In genomic region chr2:112636605-112637288, GRCh38 we compare ENCODE assay signal across 9 cellular contexts. TPM values are rescaled to one million over a fixed set of nuclear protein-coding genes. Genes with fewer than 3 reads are reported as not detected.
A peak's percentile ranks its signal among the peaks of the same experiment; 100 is the strongest.
DNase-seq lines count a peak whose midpoint lies in the region; ATAC-seq, FAIRE-seq and TF ChIP-seq lines count a peak whose summit lies in the region.
"Had no signal": no experiment of that assay in that cellular context is flagged by ENCODE, and none has a peak within 500 bp of the region (broad histone marks: within the 10 kb centered on the region; RNA-seq: fewer than 3 reads in every experiment).

No MANE protein-coding gene starts in this region.

- in situ Hi-C loops in K562 (cut with MboI), result no loop called here

- H3K4me1 ChIP-seq in K562 (replicated peaks in 1 of 2; ENCODE audit: control insufficient read depth in 2 of 2, insufficient read depth in 2 of 2, low read length in 2 of 2) (peaks cover 8 to 24% of the 10 kb centered on the region in 2 experiments; a peak in 4 of 5 replicates), psoas muscle (no peaks in the 10 kb centered on the region)

- POLR2A ChIA-PET in K562 (lab: Yijun Ruan, JAX), result interaction anchor here (1.0 to 1.6 kb wide), 2 partner anchors 9 to 22 kb away, joined by 3 to 7 read pairs; partner anchors contain the start of gene SLC20A1

- H3K4me3 ChIP-seq in K562 (no peak overlapping the region), psoas muscle (no peak overlapping the region)

- no peak for DNase-seq in K562 (ENCODE audit: extremely low read depth in 1 of 4, low spot score in 3 of 4)
- no peak for DNase-seq in posterior vena cava (ENCODE audit: low spot score)
- no peak for DNase-seq in stimulated activated naive CD4-positive, alpha-beta T cell treated with Interleukin-2 at 50 U/mL for 16 hours (lab: John Stamatoyannopoulos, UW)
- no peak for DNase-seq in NCI-H187 (lab: John Stamatoyannopoulos, UW)
- DNase-seq in psoas muscle, result no peak
- DNase-seq: GDM1 had no signal

- no peak overlapping the region for H3K9ac ChIP-seq in K562 (ENCODE audit: insufficient read depth in 1 of 2, low read depth in 2 of 2, low read length in 2 of 2)

- H3K9me1 ChIP-seq in K562 (ENCODE audit: control insufficient read depth, insufficient read depth, low read length), result no peaks in the 10 kb centered on the region

- BruUV-seq in K562 (replicated peaks; lab: Mats Ljungman, UMichigan), result no TSS peak

- no peak for TF ChIP-seq EP300 in K562 (IDR thresholded peaks at IDR 0.05; ENCODE audit: low read length)

- no peak for TF ChIP-seq CTCF in K562 (IDR thresholded peaks at IDR 0.05 in 2 of 3, conservative IDR thresholded peaks at IDR 0.05 in 1 of 3; ENCODE audit: insufficient read depth in 2 of 3, low read depth in 1 of 3, low read length in 3 of 3)
- TF ChIP-seq CTCF in psoas muscle (IDR thresholded peaks at IDR 0.05), result no peak

- H3K27me3 ChIP-seq in K562 (ENCODE audit: control insufficient read depth in 2 of 2, insufficient read depth in 2 of 2, low read length in 2 of 2) (no peaks in the 10 kb centered on the region), psoas muscle (ENCODE audit: insufficient read depth in 3 of 3, low read length in 2 of 3) (no peaks in the 10 kb centered on the region)

- FAIRE-seq in K562 (lab: Jason Lieb, UNC), result no peak

- 0 out of 2 replicates have a peak overlapping the region, but pooled peaks have one; percentile 8 for H2AFZ ChIP-seq in K562 (ENCODE audit: low read depth, low read length)

- H3K9me3 ChIP-seq in K562 (replicated peaks; ENCODE audit: control insufficient read depth, insufficient read depth, low read depth, low read length) (no peaks in the 10 kb centered on the region), psoas muscle (no peaks in the 10 kb centered on the region)

- TF ChIP-seq POLR2A in GM18505 (IDR thresholded peaks at IDR 0.05; ENCODE audit: borderline replicate concordance, extremely low read depth, insufficient read depth, insufficient read length), result no peak
- TF ChIP-seq POLR2A in K562 (conservative IDR thresholded peaks at IDR 0.05), result no peak

- TF ChIP-seq RAD21 in K562 (CRISPR knock-in tag; conservative IDR thresholded peaks at IDR 0.05 in 1 of 2, IDR thresholded peaks at IDR 0.05 in 1 of 2), result no peak

- no peak overlapping the region for H3K27ac ChIP-seq in K562 (ENCODE audit: extremely low read depth, low read depth, low read length)
- H3K27ac ChIP-seq in psoas muscle, result no peak overlapping the region

- no peaks in the 10 kb centered on the region for H4K20me1 ChIP-seq in K562 (replicated peaks; ENCODE audit: control insufficient read depth, insufficient read depth, low read length)

- CTCF ChIA-PET in K562 (lab: Yijun Ruan, JAX; ENCODE audit: low intra/inter-chr PET ratio), result no interaction called here

- 45% methylated on average over 6 of the region's 7 CpGs for WGBS in K562 (ENCODE audit: insufficient coverage, low coverage, missing lambda C conversion rate)
- WGBS in psoas muscle, 3 donors, result 71 to 82% (median 71%) methylated on average over 7 of the region's 7 CpGs

- no peaks in the 10 kb centered on the region for H3K79me2 ChIP-seq in K562 (ENCODE audit: control insufficient read depth, insufficient read depth, low read length)

- H3K4me2 ChIP-seq in K562 (ENCODE audit: insufficient read depth, low read length), result no peak overlapping the region

- ATAC-seq in GM18505 (IDR thresholded peaks at IDR 0.05; ENCODE audit: unreplicated experiment), result peak; percentile 70
- peak; percentile 75 for ATAC-seq in GM21381 (IDR thresholded peaks at IDR 0.05; ENCODE audit: unreplicated experiment)
- peak; percentile 95 for ATAC-seq in HG03432 (IDR thresholded peaks at IDR 0.05; ENCODE audit: unreplicated experiment)
- ATAC-seq in K562, result no peak
- ATAC-seq in psoas muscle, result no peak

- intact Hi-C loops in K562 (cut with micrococcal nuclease), result no loop called here
- intact Hi-C loops in posterior vena cava (cut with DNase I), result no loop called here
- intact Hi-C loops in psoas muscle (cut with DNase I), result no loop called here

- no peaks in the 10 kb centered on the region for H3K36me3 ChIP-seq in K562 (ENCODE audit: control insufficient read depth, insufficient read depth, low read length)
- peaks cover 0 to 6% of the 10 kb centered on the region in 2 donors for H3K36me3 ChIP-seq in psoas muscle (ENCODE audit: insufficient read depth in 1 of 2, low read depth in 1 of 2)

TF ChIP-seq in K562, 482 proteins besides CTCF, POLR2A, EP300 and RAD21 (continues in another document):
- TF ChIP-seq CREM (IDR thresholded peaks at IDR 0.05; ENCODE audit: low read depth), result no peak
- TF ChIP-seq RBM14 (IDR thresholded peaks at IDR 0.05; ENCODE audit: borderline replicate concordance, insufficient read depth, low read depth, low read length), result no peak
- TF ChIP-seq HMGXB4 (CRISPR knock-in tag; IDR thresholded peaks at IDR 0.05), result no peak
- no peak for TF ChIP-seq FOXM1 (IDR thresholded peaks at IDR 0.05; ENCODE audit: low read depth)
- no peak for TF ChIP-seq FOXM1 (CRISPR knock-in tag; IDR thresholded peaks at IDR 0.05; ENCODE audit: low read depth)
- no peak for TF ChIP-seq TAF7 (tag; IDR thresholded peaks at IDR 0.05)
- TF ChIP-seq ILF3 (IDR thresholded peaks at IDR 0.05; ENCODE audit: borderline replicate concordance), result no peak
- TF ChIP-seq RFX5 (IDR thresholded peaks at IDR 0.05; ENCODE audit: low read depth, low read length), result no peak
- TF ChIP-seq TCF7 (IDR thresholded peaks at IDR 0.05; ENCODE audit: borderline replicate concordance), result no peak
- no peak for TF ChIP-seq CBFA2T2 (conservative IDR thresholded peaks at IDR 0.05)

RNA-seq across cellular contexts. Expression of gene SLC20A1, which starts 9.0 kb away (rescaled TPM):
- 495 and 804 TPM in 2 replicates for total RNA-seq in K562 (2011; cell fraction: chromatin; rRNA removed; ENCODE audit: low replicate concordance)
- total RNA-seq in K562 (2011; cell fraction: nucleolus; rRNA removed), result 263 and 289 TPM in 2 replicates
- total RNA-seq in K562 (2011; cell fraction: nucleoplasm; rRNA removed), result 478 and 674 TPM in 2 replicates
- total RNA-seq in K562 (2014; rRNA removed), result 64.7 and 66.0 TPM in 2 replicates
- total RNA-seq in K562 (2014; rRNA removed; fragmentation: Illumina TruSeq; extraction: Trizol), result 95.1 and 111 TPM in 2 replicates
- 66.8 and 68.9 TPM in 2 replicates for total RNA-seq in K562 (2015; rRNA removed; fragmentation: Illumina TruSeq; extraction: Trizol)
- total RNA-seq in K562 (2021), result 123 and 136 TPM in 2 replicates
- 101 and 150 TPM in 2 replicates for polyA plus RNA-seq in K562 (2011; rRNA removed)
- polyA plus RNA-seq in K562 (2011; cell fraction: cytosol; rRNA removed), result 105 and 114 TPM in 2 replicates
- 166 and 277 TPM in 2 replicates for polyA plus RNA-seq in K562 (2011; cell fraction: nucleus; rRNA removed)
- 55.6 and 102 TPM in 2 replicates for polyA plus RNA-seq in K562 (2012)
- 85.8 and 87.8 TPM in 2 replicates for polyA plus RNA-seq in K562 (2014; fragmentation: Illumina TruSeq; extraction: Trizol)
- polyA plus RNA-seq in K562 (2014; fragmentation: Nextera tagmentation; extraction: Ambion mirVana), result 10 to 100 TPM; 53.8 to 56.1 TPM
- polyA plus RNA-seq in K562 (2014; rRNA removed), result 74.7 and 77.3 TPM in 2 replicates
- polyA minus RNA-seq in K562 (2011; rRNA and poly(A)+ RNA removed), result 151 and 243 TPM in 2 replicates
- polyA minus RNA-seq in K562 (2011; cell fraction: cytosol; rRNA and poly(A)+ RNA removed), result 79.2 and 124 TPM in 2 replicates
- polyA minus RNA-seq in K562 (2011; cell fraction: nucleus; rRNA and poly(A)+ RNA removed), result 120 and 135 TPM in 2 replicates
- total RNA-seq in posterior vena cava, result 10 to 100 TPM; 41.0 to 43.6 TPM
- total RNA-seq in psoas muscle, result 10 to 100 TPM; 11.8 to 23.6 (median 17.8) TPM
- 10 to 100 TPM; 11.1 to 37.1 (median 16.0) TPM for polyA plus RNA-seq in psoas muscle

RNA-seq across cellular contexts. Expression of gene CHCHD5, which starts 52.3 kb away (rescaled TPM):
- 7.9 and 16.5 TPM in 2 replicates for total RNA-seq in K562 (2011; cell fraction: chromatin; rRNA removed; ENCODE audit: low replicate concordance)
- total RNA-seq in K562 (2011; cell fraction: nucleolus; rRNA removed), result 11.1 and 12.7 TPM in 2 replicates
- total RNA-seq in K562 (2011; cell fraction: nucleoplasm; rRNA removed), result 13.7 and 16.6 TPM in 2 replicates
- total RNA-seq in K562 (2014; rRNA removed), result 33.4 and 61.2 TPM in 2 replicates
- total RNA-seq in K562 (2014; rRNA removed; fragmentation: Illumina TruSeq; extraction: Trizol), result 5.7 and 7.4 TPM in 2 replicates
- total RNA-seq in K562 (2015; rRNA removed; fragmentation: Illumina TruSeq; extraction: Trizol), result 25.8 and 29.4 TPM in 2 replicates
- 42.9 and 55.3 TPM in 2 replicates for total RNA-seq in K562 (2021)
- polyA plus RNA-seq in K562 (2011; rRNA removed), result 16.4 and 21.9 TPM in 2 replicates
- 36.1 and 82.6 TPM in 2 replicates for polyA plus RNA-seq in K562 (2011; cell fraction: cytosol; rRNA removed)
- polyA plus RNA-seq in K562 (2011; cell fraction: nucleus; rRNA removed), result 16.0 and 28.0 TPM in 2 replicates
- polyA plus RNA-seq in K562 (2012), result 66.1 and 68.6 TPM in 2 replicates
- polyA plus RNA-seq in K562 (2014; fragmentation: Illumina TruSeq; extraction: Trizol), result 21.0 and 45.8 TPM in 2 replicates
- 10 to 100 TPM; 56.0 to 79.3 TPM for polyA plus RNA-seq in K562 (2014; fragmentation: Nextera tagmentation; extraction: Ambion mirVana)
- polyA plus RNA-seq in K562 (2014; rRNA removed), result 42.4 and 61.3 TPM in 2 replicates
- polyA minus RNA-seq in K562 (2011; rRNA and poly(A)+ RNA removed), result 2.9 and 3.0 TPM in 2 replicates
- polyA minus RNA-seq in K562 (2011; cell fraction: cytosol; rRNA and poly(A)+ RNA removed), result 8.4 and 11.6 TPM in 2 replicates
- 3.5 and 6.0 TPM in 2 replicates for polyA minus RNA-seq in K562 (2011; cell fraction: nucleus; rRNA and poly(A)+ RNA removed)
- total RNA-seq in posterior vena cava, result 10 to 100 TPM; 12.7 to 23.8 TPM
- total RNA-seq in psoas muscle, result 10 to 100 TPM; 28.3 to 37.3 (median 32.8) TPM
- polyA plus RNA-seq in psoas muscle, result 10 to 100 TPM; 30.4 to 47.8 (median 30.7) TPM

Comparison
In these comparisons a context has a peak if more than half of its experiments do, and no peak if none do; other contexts are left out.
1. ATAC-seq: peak in GM18505 (single experiment), GM21381 (single experiment) and HG03432 (single experiment); none in K562 (single experiment) and psoas muscle (0 of 4).